ENCODE assay signal across 1 cellular context in genomic region chr11:105447936-105448702, GRCh38.
TF ChIP-seq lines count a peak whose summit lies in the region.

No MANE protein-coding gene starts in this region.

TF ChIP-seq in GM23338, 12 proteins besides CTCF, POLR2A, EP300 and RAD21 (continued from another document):
- TF ChIP-seq ZNF462 (CRISPR knock-in tag; IDR thresholded peaks at IDR 0.05), result no peak
- TF ChIP-seq POLR2AphosphoS5 (IDR thresholded peaks at IDR 0.05; ENCODE audit: low read depth), result no peak
- TF ChIP-seq, protein P1, sequence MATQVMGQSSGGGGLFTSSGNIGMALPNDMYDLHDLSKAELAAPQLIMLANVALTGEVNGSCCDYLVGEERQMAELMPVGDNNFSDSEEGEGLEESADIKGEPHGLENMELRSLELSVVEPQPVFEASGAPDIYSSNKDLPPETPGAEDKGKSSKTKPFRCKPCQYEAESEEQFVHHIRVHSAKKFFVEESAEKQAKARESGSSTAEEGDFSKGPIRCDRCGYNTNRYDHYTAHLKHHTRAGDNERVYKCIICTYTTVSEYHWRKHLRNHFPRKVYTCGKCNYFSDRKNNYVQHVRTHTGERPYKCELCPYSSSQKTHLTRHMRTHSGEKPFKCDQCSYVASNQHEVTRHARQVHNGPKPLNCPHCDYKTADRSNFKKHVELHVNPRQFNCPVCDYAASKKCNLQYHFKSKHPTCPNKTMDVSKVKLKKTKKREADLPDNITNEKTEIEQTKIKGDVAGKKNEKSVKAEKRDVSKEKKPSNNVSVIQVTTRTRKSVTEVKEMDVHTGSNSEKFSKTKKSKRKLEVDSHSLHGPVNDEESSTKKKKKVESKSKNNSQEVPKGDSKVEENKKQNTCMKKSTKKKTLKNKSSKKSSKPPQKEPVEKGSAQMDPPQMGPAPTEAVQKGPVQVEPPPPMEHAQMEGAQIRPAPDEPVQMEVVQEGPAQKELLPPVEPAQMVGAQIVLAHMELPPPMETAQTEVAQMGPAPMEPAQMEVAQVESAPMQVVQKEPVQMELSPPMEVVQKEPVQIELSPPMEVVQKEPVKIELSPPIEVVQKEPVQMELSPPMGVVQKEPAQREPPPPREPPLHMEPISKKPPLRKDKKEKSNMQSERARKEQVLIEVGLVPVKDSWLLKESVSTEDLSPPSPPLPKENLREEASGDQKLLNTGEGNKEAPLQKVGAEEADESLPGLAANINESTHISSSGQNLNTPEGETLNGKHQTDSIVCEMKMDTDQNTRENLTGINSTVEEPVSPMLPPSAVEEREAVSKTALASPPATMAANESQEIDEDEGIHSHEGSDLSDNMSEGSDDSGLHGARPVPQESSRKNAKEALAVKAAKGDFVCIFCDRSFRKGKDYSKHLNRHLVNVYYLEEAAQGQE (IDR thresholded peaks at IDR 0.05; ENCODE audit: unreplicated experiment), result no peak
- TF ChIP-seq ZNF114 (CRISPR knock-in tag; IDR thresholded peaks at IDR 0.05), result no peak
